ENCODE assay signal across 8 cellular contexts in the genomic region with DNA sequence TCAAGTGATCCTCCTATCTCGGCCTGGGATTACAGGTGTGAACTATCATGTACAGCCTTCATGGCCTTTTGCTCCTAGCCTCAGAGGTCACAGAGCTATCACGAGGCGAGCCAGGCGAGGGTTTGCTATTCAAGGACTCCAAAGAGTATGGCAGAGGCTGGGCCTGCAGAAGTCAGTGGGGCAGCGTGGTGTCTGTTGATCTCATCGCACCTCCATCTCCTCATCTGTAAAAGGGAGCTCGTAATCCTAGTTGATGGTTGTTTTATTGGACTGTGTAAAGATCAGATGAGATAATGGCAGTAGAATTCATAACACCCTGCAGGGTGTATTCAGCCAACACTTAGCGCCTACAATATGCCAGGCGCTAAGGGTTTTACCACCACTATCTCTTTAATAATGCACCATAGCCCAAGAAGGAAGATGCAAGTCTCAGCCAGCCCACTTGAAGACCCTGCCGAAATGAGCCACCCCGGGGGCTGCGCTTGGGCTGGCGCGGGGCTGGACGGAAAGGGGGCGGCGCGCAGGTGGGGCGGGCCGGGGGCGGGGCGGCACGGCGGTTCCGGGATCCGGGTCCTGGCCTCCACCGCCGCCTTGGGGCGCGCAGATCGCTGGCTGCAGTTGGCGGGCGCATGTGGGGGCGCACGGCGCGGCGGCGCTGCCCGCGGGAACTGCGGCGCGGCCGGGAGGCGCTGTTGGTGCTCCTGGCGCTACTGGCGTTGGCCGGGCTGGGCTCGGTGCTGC. TPM values are rescaled to one million over a fixed set of nuclear protein-coding genes. Genes with fewer than 3 reads are reported as not detected.
A peak's percentile ranks its signal among the peaks of the same experiment; 100 is the strongest.
DNase-seq lines count a peak whose midpoint lies in the region; ATAC-seq and FAIRE-seq lines count a peak whose summit lies in the region.

A gene with protein sequence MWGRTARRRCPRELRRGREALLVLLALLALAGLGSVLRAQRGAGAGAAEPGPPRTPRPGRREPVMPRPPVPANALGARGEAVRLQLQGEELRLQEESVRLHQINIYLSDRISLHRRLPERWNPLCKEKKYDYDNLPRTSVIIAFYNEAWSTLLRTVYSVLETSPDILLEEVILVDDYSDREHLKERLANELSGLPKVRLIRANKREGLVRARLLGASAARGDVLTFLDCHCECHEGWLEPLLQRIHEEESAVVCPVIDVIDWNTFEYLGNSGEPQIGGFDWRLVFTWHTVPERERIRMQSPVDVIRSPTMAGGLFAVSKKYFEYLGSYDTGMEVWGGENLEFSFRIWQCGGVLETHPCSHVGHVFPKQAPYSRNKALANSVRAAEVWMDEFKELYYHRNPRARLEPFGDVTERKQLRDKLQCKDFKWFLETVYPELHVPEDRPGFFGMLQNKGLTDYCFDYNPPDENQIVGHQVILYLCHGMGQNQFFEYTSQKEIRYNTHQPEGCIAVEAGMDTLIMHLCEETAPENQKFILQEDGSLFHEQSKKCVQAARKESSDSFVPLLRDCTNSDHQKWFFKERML (plus strand): TSS at position 601 of the 741 bp plus-strand sequence. CDS start 29 bp downstream, at position 630.

- H3K36me3 ChIP-seq in SJCRH30, result no peaks in the 10 kb centered on the region
- H3K36me3 ChIP-seq in iPS-15b (ENCODE audit: control insufficient read depth, insufficient read depth, low read length), result no peaks in the 10 kb centered on the region
- H3K36me3 ChIP-seq in small intestine (ENCODE audit: control insufficient read depth in 2 of 2, insufficient read depth in 2 of 2, low read length in 2 of 2), result no peaks in the 10 kb centered on the region

- H3K27ac ChIP-seq in SJCRH30 (no peak within 1 kb of the TSS), angular gyrus (ENCODE audit: low read depth, low read length) (peak within 1 kb of the TSS; percentile 29), small intestine (ENCODE audit: low read depth in 1 of 2, low read length in 1 of 2) (peak within 1 kb of the TSS; percentile 2 to 57)

- H3K4me3 ChIP-seq in SJCRH30 (peak within 1 kb of the TSS; percentile 46), iPS-15b (ENCODE audit: low read depth, low read length) (peak within 1 kb of the TSS; percentile 59), small intestine (ENCODE audit: low read depth in 1 of 2, low read length in 2 of 2) (peak within 1 kb of the TSS; percentile 73 to 79)

- in situ Hi-C loops in Caki2 (cut with HindIII; ENCODE audit: low pct_unique_long_range_greater_than_20kb, low sequenced_read_pairs), result no loop called here

- DNase-seq in Caki2 (ENCODE audit: low read depth) (no peak), SJCRH30 (peak in 1 of 2 experiments; percentile 32), small intestine (peak; percentile 79)

- 4 to 7% (median 5%) methylated on average over 26 to 50 of the region's 50 CpGs for WGBS in small intestine, 3 donors

- no peak for FAIRE-seq in small intestine (lab: Jason Lieb, UNC)

- H3K9me3 ChIP-seq in SJCRH30 (replicated peaks) (no peaks in the 10 kb centered on the region), iPS-15b (ENCODE audit: control insufficient read depth, insufficient read depth, low read length) (no peaks in the 10 kb centered on the region), small intestine (ENCODE audit: control insufficient read depth, low read depth) (no peaks in the 10 kb centered on the region)

- peaks cover 7% of the 10 kb centered on the region for H3K27me3 ChIP-seq in SJCRH30
- peaks cover 25% of the 10 kb centered on the region for H3K27me3 ChIP-seq in iPS-15b (ENCODE audit: control insufficient read depth, insufficient read depth, low read length)
- no peaks in the 10 kb centered on the region for H3K27me3 ChIP-seq in small intestine (ENCODE audit: control insufficient read depth in 2 of 2, insufficient read depth in 2 of 2, low read length in 2 of 2)

- H3K4me1 ChIP-seq in SJCRH30 (peaks cover 16% of the 10 kb centered on the region), iPS-15b (ENCODE audit: control insufficient read depth, insufficient read depth, low read length) (peaks cover 4% of the 10 kb centered on the region), small intestine (ENCODE audit: control insufficient read depth in 2 of 2, insufficient read depth in 1 of 2, low read depth in 1 of 2, low read length in 1 of 2) (peaks cover 0 to 16% of the 10 kb centered on the region in 2 donors)

- H3K9ac ChIP-seq in iPS-15b (ENCODE audit: low read depth, low read length), result no peak within 1 kb of the TSS

- ATAC-seq in HG02610 (IDR thresholded peaks at IDR 0.05; ENCODE audit: unreplicated experiment) (peak; percentile 51), HG03159 (IDR thresholded peaks at IDR 0.05; ENCODE audit: unreplicated experiment) (no peak), GM19035 (IDR thresholded peaks at IDR 0.05; ENCODE audit: unreplicated experiment) (no peak)

RNA-seq across cellular contexts. Expression of the gene that starts here (rescaled TPM):
- total RNA-seq in Caki2 (2014; rRNA removed; shearing (Covaris generic); ENCODE audit: low replicate concordance), result 75.9 and 110 TPM in 2 replicates
- 2.2 and 2.7 TPM in 2 replicates for total RNA-seq in SJCRH30 (2014; rRNA removed; shearing (Covaris generic))
- polyA plus RNA-seq in small intestine, result 10 to 100 TPM in 2 of 3 donors, 1 to 10 TPM in 1; 7.8 to 18.1 (median 17.2) TPM

Comparison
In these comparisons a context has a peak if more than half of its experiments do, and no peak if none do; other contexts are left out.
1. RNA of the gene that starts here (total RNA-seq): 75.9 to 110 TPM in Caki2; 2.2 to 2.7 TPM in SJCRH30; every median in the first group is over 10 times any median in the second.
2. Peak in every context shown above with its lines, with median percentiles within 50 percentile points of each other: H3K4me3 ChIP-seq.